Comparison of ENCODE assay signal across 9 cellular contexts in the genomic region with DNA sequence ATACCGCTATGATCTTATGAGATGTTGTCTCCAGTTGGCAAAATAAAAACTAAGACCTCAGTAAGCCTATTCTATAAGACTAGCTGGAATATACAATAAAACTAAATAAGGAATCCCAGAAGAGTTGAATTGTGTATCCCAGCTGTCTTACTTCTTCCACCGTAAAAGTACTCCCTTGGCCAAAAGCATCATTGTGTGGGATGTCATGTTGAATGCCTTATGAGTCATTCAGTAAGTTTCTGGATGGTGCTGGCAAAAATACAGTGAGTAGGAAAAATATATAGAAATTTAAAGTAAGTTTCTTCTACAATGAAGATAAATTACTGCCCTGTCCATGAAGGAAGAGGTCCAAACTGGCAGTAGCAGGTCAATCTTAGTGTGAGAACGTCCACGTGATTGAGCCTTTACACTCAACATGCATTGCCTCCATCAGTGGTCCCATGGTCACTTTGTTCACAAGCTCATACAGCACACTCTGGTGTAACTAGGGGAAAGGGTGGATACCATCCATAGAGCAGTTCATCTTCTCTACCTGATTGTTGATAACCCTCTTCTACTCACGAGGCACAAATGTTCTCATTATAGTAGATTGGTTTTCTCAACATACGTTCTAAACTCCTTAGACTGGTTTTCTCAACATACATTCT. TPM values are rescaled to one million over a fixed set of nuclear protein-coding genes. Genes with fewer than 3 reads are reported as not detected.
A peak's percentile ranks its signal among the peaks of the same experiment; 100 is the strongest.
DNase-seq lines count a peak whose midpoint lies in the region; ATAC-seq and TF ChIP-seq lines count a peak whose summit lies in the region.
"Had no signal": no experiment of that assay in that cellular context is flagged by ENCODE, and none has a peak within 500 bp of the region (broad histone marks: within the 10 kb centered on the region; RNA-seq: fewer than 3 reads in every experiment).

No MANE protein-coding gene starts in this region.

- no peak for TF ChIP-seq CTCF in fibroblast of mammary gland (conservative IDR thresholded peaks at IDR 0.05; ENCODE audit: control insufficient read depth, insufficient read depth, low read depth, low read length)

- ATAC-seq in GM19043 (IDR thresholded peaks at IDR 0.05; ENCODE audit: low read depth, unreplicated experiment), result peak; percentile 28

- no peak overlapping the region for H3K4me3 ChIP-seq in fibroblast of mammary gland (ENCODE audit: control insufficient read depth, low read depth, low read length)

- DNase-seq in AG08396 (ENCODE audit: low spot score) (peak; percentile 34), RPMI7951 (ENCODE audit: low read depth) (peak; percentile 61), fibroblast of mammary gland (ENCODE audit: low read depth) (peak; percentile 83), GM19238 (ENCODE audit: insufficient read length, low spot score) (no peak), NCI-H748 treated with DMSO at 0.1 percent for 48 hours (lab: John Stamatoyannopoulos, UW) (no peak), activated gamma-delta T cell (lab: John Stamatoyannopoulos, UW) (no peak), kidney glomerular epithelial cell (lab: John Stamatoyannopoulos, UW) (no peak)
- DNase-seq: GOT3 had no signal

RNA-seq across cellular contexts. Expression of a gene that starts 13.7 kb away (rescaled TPM):
- total RNA-seq in RPMI7951 (2014; rRNA removed; shearing (Covaris generic)), result 8.0 and 10.9 TPM in 2 replicates

RNA-seq across cellular contexts. Expression of a gene that starts 44.2 kb away (rescaled TPM):
- 12.0 and 12.2 TPM in 2 replicates for total RNA-seq in RPMI7951 (2014; rRNA removed; shearing (Covaris generic))

Comparison
In these comparisons a context has a peak if more than half of its experiments do, and no peak if none do; other contexts are left out.
1. DNase-seq: peak in AG08396 (single experiment), RPMI7951 (single experiment) and fibroblast of mammary gland (single experiment); none in GM19238 (single experiment), NCI-H748 treated with DMSO at 0.1 percent for 48 hours (single experiment), activated gamma-delta T cell (single experiment) and kidney glomerular epithelial cell (single experiment).